ENCODE assay signal across 8 cellular contexts in genomic region chr4:102263024-102263787, GRCh38.
DNase-seq lines count a peak whose midpoint lies in the region; ATAC-seq, FAIRE-seq and TF ChIP-seq lines count a peak whose summit lies in the region.

No MANE protein-coding gene starts in this region.

- TF ChIP-seq EP300 in A549 (IDR thresholded peaks at IDR 0.05) (no peak), Ishikawa (IDR thresholded peaks at IDR 0.05; ENCODE audit: borderline replicate concordance) (no peak)

- H2AFZ ChIP-seq in osteoblast (ENCODE audit: low read length), result no peak overlapping the region

- 28% methylated on average over 3 of the region's 3 CpGs for WGBS in A549 (ENCODE audit: missing lambda C conversion rate)

- POLR2A ChIA-PET in A549 (lab: Yijun Ruan, JAX), result no interaction called here
- POLR2A ChIA-PET in Panc1 (lab: Charles Lee), result no interaction called here

- no peaks in the 10 kb centered on the region for H4K20me1 ChIP-seq in osteoblast (ENCODE audit: insufficient read depth, low read length)

- peak; percentile 96 to 98 for ATAC-seq in A549
- ATAC-seq in GM21786 (IDR thresholded peaks at IDR 0.05; ENCODE audit: unreplicated experiment), result peak; percentile 95
- peak; percentile 82; the same call in 1 of the 2 replicates for ATAC-seq in Panc1

- H3K4me2 ChIP-seq in A549 (peak overlapping the region; percentile 42; the same call in 2 of the 3 replicates), osteoblast (ENCODE audit: insufficient read depth, low read length) (no peak overlapping the region)

- FAIRE-seq in A549 (lab: Jason Lieb, UNC), result no peak

- DNase-seq in A549 (ENCODE audit: low read depth in 1 of 2, low spot score in 1 of 2) (peak; percentile 31 to 66), GM03348 (ENCODE audit: low spot score) (peak; percentile 60), Panc1 (ENCODE audit: low read depth, low spot score) (peak; percentile 13), epidermal melanocyte (ENCODE audit: insufficient read length, low spot score) (peak; percentile 51), osteoblast (ENCODE audit: insufficient read length, low spot score, missing footprints) (no peak), DMS79 treated with DMSO at 0.1 percent for 48 hours (lab: John Stamatoyannopoulos, UW) (no peak)

- H3K27ac ChIP-seq in A549, result peak overlapping the region in 1 of 2 experiments; percentile 47; a peak in 1 of 6 replicates
- no peak overlapping the region; the same call in 1 of the 2 replicates for H3K27ac ChIP-seq in Panc1 (ENCODE audit: low read length)
- no peak overlapping the region for H3K27ac ChIP-seq in osteoblast (ENCODE audit: low read depth, low read length)

- H3K4me1 ChIP-seq in A549 (peaks cover 6% of the 10 kb centered on the region), Panc1 (ENCODE audit: control insufficient read depth, insufficient read depth, low read length) (peaks cover 3% of the 10 kb centered on the region; the same call in 1 of the 2 replicates), osteoblast (ENCODE audit: insufficient read depth, low read length) (no peaks in the 10 kb centered on the region)

- H3K27me3 ChIP-seq in Panc1 (ENCODE audit: control insufficient read depth, insufficient read depth, low read length), result no peaks in the 10 kb centered on the region
- no peaks in the 10 kb centered on the region for H3K27me3 ChIP-seq in osteoblast (ENCODE audit: insufficient read depth, low read length)

- in situ Hi-C loops in Panc1 (cut with HindIII; ENCODE audit: low pct_unique_long_range_greater_than_20kb, low sequenced_read_pairs), result no loop called here

- no peaks in the 10 kb centered on the region for H3K79me2 ChIP-seq in osteoblast (ENCODE audit: insufficient read depth, low read length)

- TF ChIP-seq RAD21 in A549 (conservative IDR thresholded peaks at IDR 0.05 in 1 of 2, IDR thresholded peaks at IDR 0.05 in 1 of 2) (peak; percentile 84 to 87), Ishikawa (IDR thresholded peaks at IDR 0.05; ENCODE audit: low read depth) (peak; percentile 69)

- intact Hi-C loops in Panc1 (cut with micrococcal nuclease; ENCODE audit: unreplicated experiment), result no loop called here

- H3K9me3 ChIP-seq in A549 (no peaks in the 10 kb centered on the region), Panc1 (ENCODE audit: control insufficient read depth, insufficient read depth, low read depth, low read length) (no peaks in the 10 kb centered on the region), osteoblast (ENCODE audit: low read depth, low read length) (no peaks in the 10 kb centered on the region)

- BruUV-seq in Panc1 (replicated peaks; lab: Mats Ljungman, UMichigan), result no TSS peak

- TF ChIP-seq POLR2A in A549 (IDR thresholded peaks at IDR 0.05; ENCODE audit: low read length), result no peak

- peak; percentile 65 for TF ChIP-seq CTCF in A549 (IDR thresholded peaks at IDR 0.05)
- TF ChIP-seq CTCF in Panc1 (IDR thresholded peaks at IDR 0.05), result peak; percentile 53; the same call in 1 of the 2 replicates
- TF ChIP-seq CTCF in osteoblast (IDR thresholded peaks at IDR 0.05; ENCODE audit: extremely low read depth, low read depth, low read length), result peak; percentile 56

- H3K4me3 ChIP-seq in A549, result no peak overlapping the region
- H3K4me3 ChIP-seq in Panc1 (ENCODE audit: low read depth in 2 of 2, low read length in 2 of 2), result no peak overlapping the region
- no peak overlapping the region for H3K4me3 ChIP-seq in osteoblast (ENCODE audit: insufficient read depth, low read length)

- CTCF ChIA-PET in A549 (lab: Yijun Ruan, JAX), result interaction anchor here (0.6 to 1.4 kb wide), 7 partner anchors 16 to 1066 kb away, joined by 3 to 4 read pairs (median 3); no protein-coding TSS in a partner anchor
- CTCF ChIA-PET in Panc1 (lab: Charles Lee), result no interaction called here

- H3K36me3 ChIP-seq in Panc1 (ENCODE audit: control insufficient read depth, insufficient read depth, low read length) (no peaks in the 10 kb centered on the region), osteoblast (ENCODE audit: insufficient read depth, low read length) (no peaks in the 10 kb centered on the region)

TF ChIP-seq in A549, 52 proteins besides CTCF, POLR2A, EP300 and RAD21:
- TF ChIP-seq ZFP36 (IDR thresholded peaks at IDR 0.05; ENCODE audit: borderline replicate concordance, partially characterized antibody), result no peak
- TF ChIP-seq GATA3 (IDR thresholded peaks at IDR 0.05; ENCODE audit: borderline replicate concordance), result 0 out of 2 replicates have a peak, but pooled peaks have one; percentile 37
- TF ChIP-seq FOSL2 (IDR thresholded peaks at IDR 0.05), result no peak
- 0 out of 2 replicates have a peak, but pooled peaks have one; percentile 31 for TF ChIP-seq FOSL2 (CRISPR knock-in tag; IDR thresholded peaks at IDR 0.05)
- no peak for TF ChIP-seq PHF8 (IDR thresholded peaks at IDR 0.05; ENCODE audit: borderline replicate concordance, low read depth)
- TF ChIP-seq SMC3 (IDR thresholded peaks at IDR 0.05), result peak; percentile 85
- TF ChIP-seq FOSB (CRISPR knock-in tag; IDR thresholded peaks at IDR 0.05), result no peak
- TF ChIP-seq ZSCAN20 (CRISPR knock-in tag; IDR thresholded peaks at IDR 0.05), result no peak
- no peak for TF ChIP-seq NR3C1 (IDR thresholded peaks at IDR 0.05)

TF ChIP-seq in Ishikawa, 13 proteins besides CTCF, POLR2A, EP300 and RAD21:
- no peak for TF ChIP-seq MAX (IDR thresholded peaks at IDR 0.05)
- no peak for TF ChIP-seq TAF1 (IDR thresholded peaks at IDR 0.05; ENCODE audit: low read depth)
- peak; percentile 16; the same call in 1 of the 2 replicates for TF ChIP-seq TEAD4 (IDR thresholded peaks at IDR 0.05)

Comparison
In these comparisons a context has a peak if more than half of its experiments do, and no peak if none do; other contexts are left out.
1. DNase-seq: peak in A549 (2 of 2), GM03348 (single experiment), Panc1 (single experiment) and epidermal melanocyte (single experiment); none in osteoblast (single experiment) and DMS79 treated with DMSO at 0.1 percent for 48 hours (single experiment).
2. Peak in every context shown above with its lines, with median percentiles within 50 percentile points of each other: ATAC-seq and CTCF ChIP-seq.